Comparison of ENCODE assay signal across 10 cellular contexts in genomic region chr10:75407296-75407715, GRCh38. TPM values are rescaled to one million over a fixed set of nuclear protein-coding genes. Genes with fewer than 3 reads are reported as not detected.
DNase-seq lines count a peak whose midpoint lies in the region; ATAC-seq and TF ChIP-seq lines count a peak whose summit lies in the region.
"Had no signal": no experiment of that assay in that cellular context is flagged by ENCODE, and none has a peak within 500 bp of the region (broad histone marks: within the 10 kb centered on the region; RNA-seq: fewer than 3 reads in every experiment).

No MANE protein-coding gene starts in this region.

- H4K5ac ChIP-seq in H9 (ENCODE audit: insufficient read length, low read depth, low read length): no peak overlapping the region

- no peak overlapping the region for H3T11ph ChIP-seq in H9 (ENCODE audit: low read length)

- H4K20me1 ChIP-seq in H9 (ENCODE audit: control insufficient read depth, insufficient read depth, insufficient read length): peaks cover 3% of the 10 kb centered on the region

- peaks cover 38 to 47% of the 10 kb centered on the region in 2 experiments for H3K4me1 Mint-ChIP-seq in H9
- peaks cover 23% of the 10 kb centered on the region for H3K4me1 Mint-ChIP-seq in activated naive CD8-positive, alpha-beta T cell treated with anti-CD3 and anti-CD28 coated beads for 36 hours

- peak overlapping the region; percentile 42 for H3K4me2 ChIP-seq in H9 (ENCODE audit: insufficient read depth, insufficient read length, low read length)

- no peak overlapping the region for H3K27ac Mint-ChIP-seq in H9
- H3K27ac Mint-ChIP-seq in activated naive CD8-positive, alpha-beta T cell treated with anti-CD3 and anti-CD28 coated beads for 36 hours: no peak overlapping the region

- H3K9me3 ChIP-seq in H9 (ENCODE audit: control insufficient read depth, low read depth, low read length): no peaks in the 10 kb centered on the region
- no peaks in the 10 kb centered on the region for H3K9me3 ChIP-seq in iPS-18c (ENCODE audit: control insufficient read depth, insufficient read depth, low read length)
- no peaks in the 10 kb centered on the region for H3K9me3 ChIP-seq in sigmoid colon

- H2BK12ac ChIP-seq in H9 (ENCODE audit: insufficient read length, low read depth, low read length): no peak overlapping the region

- H3K4me3 ChIP-seq in iPS-18c (ENCODE audit: insufficient read depth, low read depth, low read length): peak overlapping the region; percentile 15; the same call in 1 of the 2 replicates
- H3K4me3 ChIP-seq in sigmoid colon: peak overlapping the region in 2 of 4 donors; percentile 82

- TF ChIP-seq POLR2A in sigmoid colon (IDR thresholded peaks at IDR 0.05): no peak

- no peak overlapping the region for H2BK15ac ChIP-seq in H9 (ENCODE audit: low read depth, low read length)

- no peak for TF ChIP-seq EP300 in sigmoid colon (IDR thresholded peaks at IDR 0.05)

- H3K27me3 ChIP-seq in H9 (ENCODE audit: insufficient read depth, low read length) (peaks cover 82% of the 10 kb centered on the region), sigmoid colon (no peaks in the 10 kb centered on the region)

- TF ChIP-seq CTCF in H9 (conservative IDR thresholded peaks at IDR 0.05) (no peak), sigmoid colon (IDR thresholded peaks at IDR 0.05) (no peak)

- H4K8ac ChIP-seq in H9 (replicated peaks; ENCODE audit: insufficient read length, low read depth, low read length): no peak overlapping the region

- H2AFZ ChIP-seq in H9 (ENCODE audit: low read length): no peak overlapping the region

- ATAC-seq in HG03135 (IDR thresholded peaks at IDR 0.05; ENCODE audit: unreplicated experiment) (no peak), GM18870 (IDR thresholded peaks at IDR 0.05; ENCODE audit: unreplicated experiment) (no peak)

- intact Hi-C loops in sigmoid colon (cut with DNase I): loop anchor here (10.0 kb wide), 1 partner anchor 1577 kb away; no protein-coding TSS in a partner anchor

- no peak overlapping the region for H2BK120ac ChIP-seq in H9 (ENCODE audit: low read depth, low read length, poor library complexity, severe bottlenecking)

- H3K23me2 ChIP-seq in H9 (ENCODE audit: insufficient read length, low read depth, low read length, poor library complexity, severe bottlenecking): peaks cover 34% of the 10 kb centered on the region

- no peak overlapping the region for H2AK5ac ChIP-seq in H9 (ENCODE audit: insufficient read length, low read length)

- no peak overlapping the region for H3K14ac ChIP-seq in H9 (ENCODE audit: insufficient read depth, low read length)

- H3K79me1 ChIP-seq in H9 (ENCODE audit: insufficient read depth, low read depth, low read length, poor library complexity, severe bottlenecking): no peaks in the 10 kb centered on the region

- no peak overlapping the region for H4K91ac ChIP-seq in H9 (ENCODE audit: insufficient read length, low read depth, low read length)

- H3K36me3 Mint-ChIP-seq in H9 (ENCODE audit: insufficient read depth in 1 of 3, low read depth in 3 of 3): no peaks in the 10 kb centered on the region; a peak in 1 of 7 replicates
- no peaks in the 10 kb centered on the region for H3K36me3 Mint-ChIP-seq in activated naive CD8-positive, alpha-beta T cell treated with anti-CD3 and anti-CD28 coated beads for 36 hours

- peaks cover 0 to 2% of the 10 kb centered on the region in 2 experiments; a peak in 3 of 5 replicates for H3K9me3 Mint-ChIP-seq in H9
- H3K9me3 Mint-ChIP-seq in activated naive CD8-positive, alpha-beta T cell treated with anti-CD3 and anti-CD28 coated beads for 36 hours: peaks cover 4% of the 10 kb centered on the region

- H3K36me3 ChIP-seq in sigmoid colon: no peaks in the 10 kb centered on the region

- H3K4ac ChIP-seq in H9 (ENCODE audit: low read depth, low read length): no peak overlapping the region

- peaks cover 98% of the 10 kb centered on the region for H3K27me3 Mint-ChIP-seq in H9 (ENCODE audit: low read depth)
- H3K27me3 Mint-ChIP-seq in activated naive CD8-positive, alpha-beta T cell treated with anti-CD3 and anti-CD28 coated beads for 36 hours: peaks cover 90% of the 10 kb centered on the region

- H3K27ac ChIP-seq in H9 (ENCODE audit: insufficient read length, low read depth, low read length) (no peak overlapping the region), sigmoid colon (peak overlapping the region; percentile 85 to 98 (median 88))

- no peak overlapping the region for H3K18ac ChIP-seq in H9 (ENCODE audit: insufficient read length, low read depth, low read length)

- no peaks in the 10 kb centered on the region for H3K79me2 ChIP-seq in H9 (ENCODE audit: insufficient read depth, low read length)

- peak overlapping the region; percentile 32 to 76 for H3K4me3 Mint-ChIP-seq in H9
- H3K4me3 Mint-ChIP-seq in activated naive CD8-positive, alpha-beta T cell treated with anti-CD3 and anti-CD28 coated beads for 36 hours: peak overlapping the region; percentile 37

- H3K4me1 ChIP-seq in H9 (ENCODE audit: insufficient read depth, low read length) (no peaks in the 10 kb centered on the region), sigmoid colon (peaks cover 0 to 44% (median 27%) of the 10 kb centered on the region in 4 donors)

- no CpG with 5 or more reads among the region's 33 CpGs for WGBS in H9 (ENCODE audit: extremely low coverage, insufficient read length, low lambda C conversion rate)
- 27 to 78% methylated on average over 33 of the region's 33 CpGs for WGBS in sigmoid colon, 2 donors

- no peak overlapping the region for H2BK5ac ChIP-seq in H9 (ENCODE audit: insufficient read length, low read length)

- no peak overlapping the region for H3K23ac ChIP-seq in H9 (ENCODE audit: insufficient read length, low read depth, low read length)

- peak; percentile 56 for DNase-seq in H9
- no peak for DNase-seq in activated naive CD8-positive, alpha-beta T cell treated with anti-CD3 and anti-CD28 coated beads for 36 hours
- DNase-seq in sigmoid colon: no peak
- no peak for DNase-seq in activated gamma-delta T cell treated with Interleukin-2 at 50 U/mL for 16 hours
- DNase-seq in NCI-H1105 treated with DMSO at 0.1 percent for 48 hours (lab: John Stamatoyannopoulos, UW): no peak
- DNase-seq: stimulated activated CD8-positive, alpha-beta memory T cell treated with anti-CD3 and anti-CD28 coated beads, Interleukin-4, amount 100 ng/mL, for 48 hours had no signal

- H2BK20ac ChIP-seq in H9 (ENCODE audit: low read depth, low read length, poor library complexity, severe bottlenecking): no peak overlapping the region

- no peak overlapping the region for H3K56ac ChIP-seq in H9 (ENCODE audit: insufficient read length, low read depth, low read length)

- no peak overlapping the region for H3K9ac ChIP-seq in H9 (ENCODE audit: extremely low read depth, insufficient read length, low read length)

RNA-seq across cellular contexts. Expression of gene ZNF503, which starts 5.7 kb away (rescaled TPM):
- 0.09 and 0.13 TPM in 2 replicates for total RNA-seq in H9 (2021)
- total RNA-seq in activated naive CD8-positive, alpha-beta T cell treated with anti-CD3 and anti-CD28 coated beads for 36 hours: under 1 TPM; 0.33 to 0.42 TPM
- total RNA-seq in sigmoid colon: 10 to 100 TPM; 10.0 to 20.3 (median 18.2) TPM
- 1 to 10 TPM; 2.3 to 6.3 (median 5.4) TPM for polyA plus RNA-seq in sigmoid colon

RNA-seq across cellular contexts. Expression of gene LRMDA, which starts 24.1 kb away (rescaled TPM):
- total RNA-seq in H9 (2021) (1.8 and 2.1 TPM in 2 replicates), sigmoid colon (10 to 100 TPM in 3 of 4 donors, 1 to 10 TPM in 1; 5.7 to 22.2 (median 13.7) TPM)
- total RNA-seq in activated naive CD8-positive, alpha-beta T cell treated with anti-CD3 and anti-CD28 coated beads for 36 hours: not detected
- 1 to 10 TPM; 2.8 to 9.0 (median 4.2) TPM for polyA plus RNA-seq in sigmoid colon
- total RNA-seq: HT1080 had no signal
